In genomic region chr13:110397445-110397844, GRCh38 we compare ENCODE assay signal across 13 cellular contexts.
DNase-seq lines count a peak whose midpoint lies in the region; ATAC-seq and TF ChIP-seq lines count a peak whose summit lies in the region.
"Had no signal": no experiment of that assay in that cellular context is flagged by ENCODE, and none has a peak within 500 bp of the region (broad histone marks: within the 10 kb centered on the region; RNA-seq: fewer than 3 reads in every experiment).

No MANE protein-coding gene starts in this region.

- peaks cover 0 to 14% (median 7%) of the 10 kb centered on the region in 3 donors for H3K27me3 Mint-ChIP-seq in immature natural killer cell (ENCODE audit: low read depth in 3 of 3)
- peaks cover 40 to 47% of the 10 kb centered on the region in 2 donors for H3K27me3 Mint-ChIP-seq in stimulated activated naive B cell treated with anti-CD40 and anti-IgM and Interleukin-4, amounts not matched to agents 10 μg/mL and 1 μg/mL and 100 μg/mL, for 72 hours

- H3K27ac ChIP-seq in angular gyrus (ENCODE audit: low read depth, low read length): peak overlapping the region; percentile 42

- no peak overlapping the region for H3K27ac Mint-ChIP-seq in immature natural killer cell
- no peak overlapping the region for H3K27ac Mint-ChIP-seq in stimulated activated naive B cell treated with anti-CD40 and anti-IgM and Interleukin-4, amounts not matched to agents 10 μg/mL and 1 μg/mL and 100 μg/mL, for 72 hours
- H3K27ac Mint-ChIP-seq: activated T-cell treated with anti-CD3 and anti-CD28 coated beads, Interleukin-2, amount 50 U/mL, for 72 hours; CD8-positive, alpha-beta T cell had no signal

- no peaks in the 10 kb centered on the region for H3K9me3 Mint-ChIP-seq in immature natural killer cell
- no peaks in the 10 kb centered on the region for H3K9me3 Mint-ChIP-seq in stimulated activated naive B cell treated with anti-CD40 and anti-IgM and Interleukin-4, amounts not matched to agents 10 μg/mL and 1 μg/mL and 100 μg/mL, for 72 hours
- H3K9me3 Mint-ChIP-seq: activated T-cell treated with anti-CD3 and anti-CD28 coated beads, Interleukin-2, amount 50 U/mL, for 72 hours; CD8-positive, alpha-beta T cell had no signal

- in situ Hi-C loops in GM13976 (cut with MboI; ENCODE audit: low sequenced_read_pairs, unreplicated experiment): no loop called here

- H3K4me3 Mint-ChIP-seq in immature natural killer cell: no peak overlapping the region
- no peak overlapping the region for H3K4me3 Mint-ChIP-seq in stimulated activated naive B cell treated with anti-CD40 and anti-IgM and Interleukin-4, amounts not matched to agents 10 μg/mL and 1 μg/mL and 100 μg/mL, for 72 hours
- H3K4me3 Mint-ChIP-seq: activated T-cell treated with anti-CD3 and anti-CD28 coated beads, Interleukin-2, amount 50 U/mL, for 72 hours; CD8-positive, alpha-beta T cell had no signal

- ATAC-seq in Right ventricle myocardium superior (ENCODE audit: poor library complexity): peak; percentile 61
- ATAC-seq in stimulated activated naive B cell treated with anti-CD40 and anti-IgM and Interleukin-4, amounts not matched to agents 10 μg/mL and 1 μg/mL and 100 μg/mL, for 72 hours (replicated peaks): no peak
- ATAC-seq: activated T-cell treated with anti-CD3 and anti-CD28 coated beads, Interleukin-2, amount 50 U/mL, for 72 hours; CD8-positive, alpha-beta T cell had no signal

- DNase-seq in AG10803 (ENCODE audit: low read depth) (peak; percentile 89), Right ventricle myocardium superior (no peak), posterior vena cava (ENCODE audit: low spot score) (peak; percentile 82), NCI-H774 (lab: John Stamatoyannopoulos, UW) (no peak), immature natural killer cell (no peak), GM13976 (ENCODE audit: low spot score) (no peak)
- no peak for DNase-seq in stimulated activated naive B cell treated with anti-CD40 and anti-IgM and Interleukin-4, amounts not matched to agents 10 μg/mL and 1 μg/mL and 100 μg/mL, for 72 hours
- DNase-seq: activated T-cell treated with anti-CD3 and anti-CD28 coated beads, Interleukin-2, amount 50 U/mL, for 72 hours; CD8-positive, alpha-beta T cell; NCI-H1694 treated with DMSO at 0.1 percent for 48 hours; stimulated activated CD4-positive, alpha-beta T cell treated with anti-CD3 and anti-CD28 coated beads, Interleukin-15, amount 100 ng/mL, for 24 hours; SW 1271 had no signal

- no peaks in the 10 kb centered on the region for H3K36me3 Mint-ChIP-seq in immature natural killer cell
- peaks cover 0 to 1% of the 10 kb centered on the region in 2 donors for H3K36me3 Mint-ChIP-seq in stimulated activated naive B cell treated with anti-CD40 and anti-IgM and Interleukin-4, amounts not matched to agents 10 μg/mL and 1 μg/mL and 100 μg/mL, for 72 hours
- H3K36me3 Mint-ChIP-seq: CD8-positive, alpha-beta T cell had no signal

- no peaks in the 10 kb centered on the region for H3K4me1 Mint-ChIP-seq in immature natural killer cell
- H3K4me1 Mint-ChIP-seq in stimulated activated naive B cell treated with anti-CD40 and anti-IgM and Interleukin-4, amounts not matched to agents 10 μg/mL and 1 μg/mL and 100 μg/mL, for 72 hours: peaks cover 0 to 4% of the 10 kb centered on the region in 2 donors

- peak overlapping the region; percentile 46 for H3K4me3 ChIP-seq in AG10803 (ENCODE audit: low read length)

- intact Hi-C loops in Right ventricle myocardium superior (cut with DNase I) (no loop called here), posterior vena cava (cut with DNase I) (no loop called here)

- no peak for TF ChIP-seq CTCF in AG10803 (conservative IDR thresholded peaks at IDR 0.05; ENCODE audit: low read length)
- no peak for TF ChIP-seq CTCF in GM13976 (IDR thresholded peaks at IDR 0.05; ENCODE audit: borderline replicate concordance, control extremely low read depth, extremely low read depth, insufficient read depth, missing control alignments)

Comparison
In these comparisons a context has a peak if more than half of its experiments do, and no peak if none do; other contexts are left out.
1. DNase-seq: peak in AG10803 (single experiment) and posterior vena cava (single experiment); none in Right ventricle myocardium superior (single experiment), NCI-H774 (single experiment), immature natural killer cell (0 of 3), GM13976 (single experiment) and stimulated activated naive B cell treated with anti-CD40 and anti-IgM and Interleukin-4, amounts not matched to agents 10 μg/mL and 1 μg/mL and 100 μg/mL, for 72 hours (single experiment).